12 cellular contexts compared by ENCODE assay signal in the genomic region with DNA sequence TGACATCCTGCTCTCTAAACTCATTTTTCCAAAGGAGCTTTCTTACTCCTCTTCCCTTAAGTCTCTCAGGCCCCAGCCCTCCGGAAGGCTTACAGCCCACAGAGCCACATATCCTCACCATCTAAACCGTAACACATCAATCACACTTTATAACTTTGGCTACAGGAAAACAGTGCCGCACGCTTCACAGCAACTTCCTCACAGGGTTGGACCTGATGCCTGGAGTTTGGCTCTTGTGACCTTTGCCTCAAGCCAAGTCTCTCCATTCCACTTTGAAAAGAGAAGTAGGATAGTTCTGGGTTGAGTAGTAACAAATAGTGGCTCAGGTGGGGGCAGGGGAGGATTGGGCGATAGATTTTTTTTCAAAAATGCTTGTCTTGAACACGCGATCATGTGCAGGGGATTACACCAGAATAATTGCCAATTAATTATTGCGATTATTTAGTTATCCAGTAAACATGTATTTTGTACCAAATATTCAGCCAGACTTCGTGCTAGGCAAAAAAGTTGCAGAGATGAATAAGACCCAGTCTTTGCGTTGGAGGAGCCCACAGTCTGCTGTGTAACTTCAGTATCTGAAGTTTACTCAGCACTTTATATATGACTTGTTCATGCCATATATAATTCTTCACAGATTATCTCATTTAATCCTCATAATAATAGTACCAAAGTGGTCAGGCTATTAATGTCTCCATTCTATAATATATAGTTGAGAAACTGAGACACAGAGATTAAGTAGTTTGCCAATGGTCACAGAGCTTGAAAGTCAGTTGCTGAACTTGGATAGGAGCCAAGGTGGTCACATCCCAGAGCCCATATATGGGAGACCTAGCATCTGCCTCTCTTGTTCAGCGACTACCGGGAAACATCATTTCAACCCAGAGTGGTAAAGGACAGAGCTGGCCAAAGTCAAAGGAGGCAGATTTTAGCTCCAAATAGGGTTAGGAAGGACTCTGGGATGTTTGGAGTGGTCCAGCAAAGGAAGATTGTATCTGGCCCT. TPM values are rescaled to one million over a fixed set of nuclear protein-coding genes. Genes with fewer than 3 reads are reported as not detected.
A peak's percentile ranks its signal among the peaks of the same experiment; 100 is the strongest.
DNase-seq lines count a peak whose midpoint lies in the region; ATAC-seq and TF ChIP-seq lines count a peak whose summit lies in the region.
"Had no signal": no experiment of that assay in that cellular context is flagged by ENCODE, and none has a peak within 500 bp of the region (broad histone marks: within the 10 kb centered on the region; RNA-seq: fewer than 3 reads in every experiment).

No MANE protein-coding gene starts in this region.

- H3K27me3 Mint-ChIP-seq in dendritic cell treated with granulocyte-macrophage colony-stimulating factor and Interleukin-4, amounts not matched to agents 40 ng/mL and 50 ng/mL, for 4 days, result peaks cover 86% of the 10 kb centered on the region
- H3K27me3 Mint-ChIP-seq in type B pancreatic cell, result peaks cover 70% of the 10 kb centered on the region

- no peaks in the 10 kb centered on the region for H3K36me3 ChIP-seq in OCI-LY3 (replicated peaks; ENCODE audit: low read depth, low read length)
- H3K36me3 ChIP-seq: left lung had no signal

- peak; percentile 19 for DNase-seq in stimulated activated CD4-positive, alpha-beta T cell treated with anti-CD3 and anti-CD28 coated beads, Interleukin-1b, Interleukin-23, amount 100 ng/mL, for 48 hours
- no peak for DNase-seq in stimulated activated CD4-positive, alpha-beta T cell treated with anti-CD3 and anti-CD28 coated beads, Interleukin-12 subunit alpha, Interleukin-12 subunit beta, amount 100 ng/mL, for 4 hours
- DNase-seq in type B pancreatic cell (ENCODE audit: extremely low spot score, unreplicated experiment), result no peak
- DNase-seq in posterior cingulate gyrus, result no peak
- DNase-seq in NCI-H524 treated with DMSO at 0.1 percent for 48 hours (lab: John Stamatoyannopoulos, UW), result no peak
- DNase-seq: cerebellar nuclear complex, foreskin fibroblast, NCI-H1930 had no signal

- intact Hi-C loops in dendritic cell treated with granulocyte-macrophage colony-stimulating factor and Interleukin-4, amounts not matched to agents 40 ng/mL and 50 ng/mL, for 4 days (cut with micrococcal nuclease), result no loop called here
- intact Hi-C loops in posterior cingulate gyrus (cut with DNase I), result no loop called here

- peak overlapping the region; percentile 86 for H3K4me3 ChIP-seq in OCI-LY3 (ENCODE audit: low read length)

- peaks cover 24% of the 10 kb centered on the region for H3K79me2 ChIP-seq in OCI-LY3 (ENCODE audit: low read length)

- peaks cover 57% of the 10 kb centered on the region for H3K4me1 Mint-ChIP-seq in dendritic cell treated with granulocyte-macrophage colony-stimulating factor and Interleukin-4, amounts not matched to agents 40 ng/mL and 50 ng/mL, for 4 days (ENCODE audit: low read depth)
- peaks cover 29% of the 10 kb centered on the region for H3K4me1 Mint-ChIP-seq in type B pancreatic cell (ENCODE audit: unreplicated experiment)

- H4K20me1 ChIP-seq in OCI-LY3 (ENCODE audit: insufficient read depth, low read length), result peaks cover 12% of the 10 kb centered on the region

- H3K4me1 ChIP-seq in OCI-LY3 (ENCODE audit: low read length), result peaks cover 42% of the 10 kb centered on the region

- peak overlapping the region; percentile 85 for H3K9ac ChIP-seq in OCI-LY3 (ENCODE audit: low read length)

- H3K4me3 Mint-ChIP-seq in dendritic cell treated with granulocyte-macrophage colony-stimulating factor and Interleukin-4, amounts not matched to agents 40 ng/mL and 50 ng/mL, for 4 days, result peak overlapping the region; percentile 27
- peak overlapping the region; percentile 94 for H3K4me3 Mint-ChIP-seq in type B pancreatic cell

- peak overlapping the region; percentile 55 for H3K27ac ChIP-seq in OCI-LY3 (ENCODE audit: low read length)

- H3K9me3 Mint-ChIP-seq in dendritic cell treated with granulocyte-macrophage colony-stimulating factor and Interleukin-4, amounts not matched to agents 40 ng/mL and 50 ng/mL, for 4 days, result no peaks in the 10 kb centered on the region
- no peaks in the 10 kb centered on the region for H3K9me3 Mint-ChIP-seq in type B pancreatic cell

- H2AFZ ChIP-seq in OCI-LY3 (ENCODE audit: low read depth, low read length), result no peak overlapping the region; the same call in 1 of the 2 replicates

- peak overlapping the region; percentile 73 for H3K27ac Mint-ChIP-seq in dendritic cell treated with granulocyte-macrophage colony-stimulating factor and Interleukin-4, amounts not matched to agents 40 ng/mL and 50 ng/mL, for 4 days
- H3K27ac Mint-ChIP-seq in type B pancreatic cell, result peak overlapping the region; percentile 88

- H3K4me2 ChIP-seq in OCI-LY3 (ENCODE audit: low read length), result peak overlapping the region; percentile 99

- no peak for TF ChIP-seq CTCF in OCI-LY3 (IDR thresholded peaks at IDR 0.05; ENCODE audit: low read depth, low read length)
- TF ChIP-seq CTCF in type B pancreatic cell (conservative IDR thresholded peaks at IDR 0.05), result no peak

- no peak for ATAC-seq in HG03469 (IDR thresholded peaks at IDR 0.05; ENCODE audit: unreplicated experiment)
- ATAC-seq: left lung had no signal

- peaks cover 30% of the 10 kb centered on the region for H3K27me3 ChIP-seq in OCI-LY3 (ENCODE audit: low read depth, low read length)

- peaks cover 17% of the 10 kb centered on the region for H3K36me3 Mint-ChIP-seq in dendritic cell treated with granulocyte-macrophage colony-stimulating factor and Interleukin-4, amounts not matched to agents 40 ng/mL and 50 ng/mL, for 4 days (ENCODE audit: low read depth)
- H3K36me3 Mint-ChIP-seq in type B pancreatic cell, result no peaks in the 10 kb centered on the region

- H3K9me3 ChIP-seq in OCI-LY3 (ENCODE audit: insufficient read depth, low read length), result no peaks in the 10 kb centered on the region
- H3K9me3 ChIP-seq: left lung had no signal

RNA-seq across cellular contexts. Expression of a gene that starts 2.4 kb away (rescaled TPM):
- total RNA-seq in type B pancreatic cell (ENCODE audit: low replicate concordance), result 26.4 and 42.2 TPM in 2 replicates
